9 cellular contexts compared by ENCODE assay signal in genomic region chr3:36943601-36944000, GRCh38. TPM values are rescaled to one million over a fixed set of nuclear protein-coding genes. Genes with fewer than 3 reads are reported as not detected.
DNase-seq lines count a peak whose midpoint lies in the region; ATAC-seq, FAIRE-seq and TF ChIP-seq lines count a peak whose summit lies in the region.
"Had no signal": no experiment of that assay in that cellular context is flagged by ENCODE, and none has a peak within 500 bp of the region (broad histone marks: within the 10 kb centered on the region; RNA-seq: fewer than 3 reads in every experiment).

No MANE protein-coding gene starts in this region.

- H3K27ac ChIP-seq in cardiac muscle cell = no peak overlapping the region
- no peak overlapping the region for H3K27ac ChIP-seq in astrocyte (ENCODE audit: low read depth, low read length)

- H3K4me2 ChIP-seq in astrocyte (ENCODE audit: low read length) = peak overlapping the region; percentile 99

- H4K20me1 ChIP-seq in astrocyte (ENCODE audit: insufficient read depth, low read length) = no peaks in the 10 kb centered on the region

- H3K4me3 ChIP-seq in cardiac muscle cell (peak overlapping the region; percentile 18), astrocyte (ENCODE audit: insufficient read depth, low read depth, low read length) (peak overlapping the region; percentile 71)

- H3K36me3 ChIP-seq in cardiac muscle cell (no peaks in the 10 kb centered on the region), astrocyte (ENCODE audit: insufficient read depth, low read length) (no peaks in the 10 kb centered on the region)

- H3K27me3 Mint-ChIP-seq in astrocyte (ENCODE audit: low read depth, unreplicated experiment) = peaks cover 25% of the 10 kb centered on the region
- no peaks in the 10 kb centered on the region for H3K27me3 Mint-ChIP-seq in memory B cell
- H3K27me3 Mint-ChIP-seq in type B pancreatic cell = peaks cover 11% of the 10 kb centered on the region

- H3K9ac ChIP-seq in astrocyte (ENCODE audit: low read length) = peak overlapping the region; percentile 82

- H3K4me1 ChIP-seq in cardiac muscle cell (ENCODE audit: low read depth) (peaks cover 15% of the 10 kb centered on the region), astrocyte (ENCODE audit: insufficient read depth, low read length) (peaks cover 3% of the 10 kb centered on the region)

- H3K27me3 ChIP-seq in cardiac muscle cell (peaks cover 15% of the 10 kb centered on the region), astrocyte (ENCODE audit: insufficient read depth, low read length) (no peaks in the 10 kb centered on the region)

- no peaks in the 10 kb centered on the region for H3K36me3 Mint-ChIP-seq in astrocyte (ENCODE audit: low read depth, unreplicated experiment)
- H3K36me3 Mint-ChIP-seq in memory B cell = peaks cover 9% of the 10 kb centered on the region
- no peaks in the 10 kb centered on the region for H3K36me3 Mint-ChIP-seq in type B pancreatic cell

- H3K27ac Mint-ChIP-seq in astrocyte (ENCODE audit: unreplicated experiment) (peak overlapping the region; percentile 53), memory B cell (no peak overlapping the region), type B pancreatic cell (peak overlapping the region; percentile 70)

- TF ChIP-seq CTCF in cardiac muscle cell (IDR thresholded peaks at IDR 0.05; ENCODE audit: low read depth, low read length) = no peak
- TF ChIP-seq CTCF in astrocyte (IDR thresholded peaks at IDR 0.05; ENCODE audit: insufficient read depth, low read depth, low read length) = no peak
- TF ChIP-seq CTCF in type B pancreatic cell (conservative IDR thresholded peaks at IDR 0.05) = no peak

- no peak for FAIRE-seq in astrocyte (lab: Jason Lieb, UNC)

- peak overlapping the region; percentile 77 for H3K4me3 Mint-ChIP-seq in astrocyte (ENCODE audit: unreplicated experiment)
- H3K4me3 Mint-ChIP-seq in memory B cell = peak overlapping the region; percentile 86
- H3K4me3 Mint-ChIP-seq in type B pancreatic cell = peak overlapping the region; percentile 86

- peaks cover 11% of the 10 kb centered on the region for H3K9me3 Mint-ChIP-seq in astrocyte (ENCODE audit: unreplicated experiment)
- H3K9me3 Mint-ChIP-seq in memory B cell = peaks cover 3% of the 10 kb centered on the region
- H3K9me3 Mint-ChIP-seq in type B pancreatic cell = no peaks in the 10 kb centered on the region

- H3K9me3 ChIP-seq in cardiac muscle cell (ENCODE audit: low read depth) (no peaks in the 10 kb centered on the region), astrocyte (ENCODE audit: insufficient read depth, low read depth, low read length) (no peaks in the 10 kb centered on the region)

- ATAC-seq in left cardiac atrium = no peak
- ATAC-seq in memory B cell (ENCODE audit: low read depth) = no peak
- ATAC-seq in HG03571 (IDR thresholded peaks at IDR 0.05; ENCODE audit: unreplicated experiment) = no peak
- ATAC-seq in HG03108 (IDR thresholded peaks at IDR 0.05; ENCODE audit: unreplicated experiment) = no peak

- intact Hi-C loops in left cardiac atrium (cut with DNase I) = loop anchor here in 1 of 2 donors (10.0 kb wide), 1 partner anchor 209 kb away; no protein-coding TSS in a partner anchor

- H3K79me2 ChIP-seq in astrocyte (ENCODE audit: insufficient read depth, low read length) = no peaks in the 10 kb centered on the region

- H3K4me1 Mint-ChIP-seq in astrocyte (ENCODE audit: low read depth, unreplicated experiment) (peaks cover 10% of the 10 kb centered on the region), memory B cell (peaks cover 15% of the 10 kb centered on the region), type B pancreatic cell (ENCODE audit: unreplicated experiment) (peaks cover 18% of the 10 kb centered on the region)

- DNase-seq in cardiac muscle cell (ENCODE audit: low read depth in 1 of 2, low spot score in 1 of 2) (no peak), left cardiac atrium (no peak), astrocyte (ENCODE audit: low read depth) (no peak), memory B cell (ENCODE audit: low spot score in 2 of 2) (no peak), type B pancreatic cell (ENCODE audit: extremely low spot score, unreplicated experiment) (peak; percentile 15), DMS79 (lab: John Stamatoyannopoulos, UW) (no peak)
- DNase-seq: cortex of kidney had no signal

- H2AFZ ChIP-seq in astrocyte (ENCODE audit: low read depth, low read length) = peak overlapping the region; percentile 97

RNA-seq across cellular contexts. Expression of gene TRANK1, which starts 1.3 kb away (rescaled TPM):
- 4.4 and 8.2 TPM in 2 replicates for total RNA-seq in cardiac muscle cell
- 1.9 and 4.4 TPM in 2 replicates for polyA plus RNA-seq in cardiac muscle cell
- 10 to 100 TPM in 1 of 2 donors, 1 to 10 TPM in 1; 7.6 to 12.1 TPM for total RNA-seq in left cardiac atrium
- total RNA-seq in astrocyte = 5.6 and 5.8 TPM in 2 replicates
- total RNA-seq in type B pancreatic cell (ENCODE audit: low replicate concordance) = 8.6 and 18.0 TPM in 2 replicates

RNA-seq across cellular contexts. Expression of gene EPM2AIP1, which starts 49.3 kb away (rescaled TPM):
- total RNA-seq in cardiac muscle cell = 24.2 and 30.7 TPM in 2 replicates
- polyA plus RNA-seq in cardiac muscle cell = 34.8 and 38.0 TPM in 2 replicates
- 10 to 100 TPM; 15.3 to 17.1 TPM for total RNA-seq in left cardiac atrium
- total RNA-seq in astrocyte = 16.5 and 17.4 TPM in 2 replicates
- 27.5 and 29.2 TPM in 2 replicates for total RNA-seq in type B pancreatic cell (ENCODE audit: low replicate concordance)

RNA-seq across cellular contexts. Expression of gene MLH1, which starts 49.7 kb away (rescaled TPM):
- total RNA-seq in cardiac muscle cell (63.1 and 114 TPM in 2 replicates), left cardiac atrium (10 to 100 TPM; 31.6 to 31.9 TPM), astrocyte (32.0 and 34.0 TPM in 2 replicates), type B pancreatic cell (ENCODE audit: low replicate concordance) (29.5 and 41.0 TPM in 2 replicates)
- 35.2 and 51.6 TPM in 2 replicates for polyA plus RNA-seq in cardiac muscle cell
